Comparison of ENCODE assay signal across 8 cellular contexts in genomic region chr7:1742555-1743303, GRCh38.
DNase-seq lines count a peak whose midpoint lies in the region; ATAC-seq and TF ChIP-seq lines count a peak whose summit lies in the region.

No MANE protein-coding gene starts in this region.

- H3K27me3 Mint-ChIP-seq in H9 (ENCODE audit: low read depth), result peaks cover 7% of the 10 kb centered on the region
- peaks cover under 1 to 12% of the 10 kb centered on the region in 2 donors for H3K27me3 Mint-ChIP-seq in T-cell
- H3K27me3 Mint-ChIP-seq in stimulated activated naive CD8-positive, alpha-beta T cell treated with anti-CD3 and anti-CD28 coated beads, Interleukin-15, Interleukin-2, amounts not matched to agents 100 ng/mL and 50 ng/mL, for 24 hours, result peaks cover 6% of the 10 kb centered on the region

- H2BK15ac ChIP-seq in H9 (ENCODE audit: low read depth, low read length), result no peak overlapping the region

- H3K9ac ChIP-seq in H9 (ENCODE audit: extremely low read depth, insufficient read length, low read length), result no peak overlapping the region

- no peaks in the 10 kb centered on the region for H3K79me2 ChIP-seq in H9 (ENCODE audit: insufficient read depth, low read length)

- H2AK5ac ChIP-seq in H9 (ENCODE audit: insufficient read length, low read length), result no peak overlapping the region

- H3K9me3 Mint-ChIP-seq in H9 (no peaks in the 10 kb centered on the region; a peak in 1 of 5 replicates), T-cell (no peaks in the 10 kb centered on the region)
- H3K9me3 Mint-ChIP-seq in stimulated activated naive CD8-positive, alpha-beta T cell treated with anti-CD3 and anti-CD28 coated beads, Interleukin-15, Interleukin-2, amounts not matched to agents 100 ng/mL and 50 ng/mL, for 24 hours, result no peaks in the 10 kb centered on the region

- H3K4me3 ChIP-seq in BE2C (ENCODE audit: low read depth, low read length), result peak overlapping the region; percentile 54
- H3K4me3 ChIP-seq in fibroblast of pulmonary artery (replicated peaks; ENCODE audit: low read depth, low read length), result no peak overlapping the region
- peak overlapping the region in 2 of 4 donors; percentile 8 to 20 for H3K4me3 ChIP-seq in esophagus muscularis mucosa

- no peak for TF ChIP-seq EP300 in esophagus muscularis mucosa (IDR thresholded peaks at IDR 0.05)

- no peaks in the 10 kb centered on the region for H3K4me1 ChIP-seq in BE2C
- no peaks in the 10 kb centered on the region for H3K4me1 ChIP-seq in H9 (ENCODE audit: insufficient read depth, low read length)
- peaks cover 10 to 18% (median 16%) of the 10 kb centered on the region in 4 donors for H3K4me1 ChIP-seq in esophagus muscularis mucosa

- CTCF ChIA-PET in T-cell (lab: Charles Lee), result no interaction called here

- no peak overlapping the region for H3K4ac ChIP-seq in H9 (ENCODE audit: low read depth, low read length)

- H3K9me3 ChIP-seq in BE2C (no peaks in the 10 kb centered on the region), H9 (ENCODE audit: control insufficient read depth, low read depth, low read length) (no peaks in the 10 kb centered on the region), esophagus muscularis mucosa (no peaks in the 10 kb centered on the region)

- POLR2A ChIA-PET in T-cell (lab: Charles Lee), result no interaction called here

- no peak overlapping the region for H3K27ac ChIP-seq in H9 (ENCODE audit: insufficient read length, low read depth, low read length)
- H3K27ac ChIP-seq in esophagus muscularis mucosa (replicated peaks in 1 of 4), result no peak overlapping the region

- no peaks in the 10 kb centered on the region for H3K36me3 ChIP-seq in BE2C
- peaks cover 0 to 20% (median 0%) of the 10 kb centered on the region in 4 donors for H3K36me3 ChIP-seq in esophagus muscularis mucosa

- H3K4me2 ChIP-seq in H9 (ENCODE audit: insufficient read depth, insufficient read length, low read length), result no peak overlapping the region

- H3K36me3 Mint-ChIP-seq in H9 (ENCODE audit: insufficient read depth in 1 of 3, low read depth in 3 of 3), result no peaks in the 10 kb centered on the region; a peak in 1 of 7 replicates
- H3K36me3 Mint-ChIP-seq in T-cell, result no peaks in the 10 kb centered on the region
- H3K36me3 Mint-ChIP-seq in stimulated activated naive CD8-positive, alpha-beta T cell treated with anti-CD3 and anti-CD28 coated beads, Interleukin-15, Interleukin-2, amounts not matched to agents 100 ng/mL and 50 ng/mL, for 24 hours (ENCODE audit: low read depth), result no peaks in the 10 kb centered on the region

- no peaks in the 10 kb centered on the region for H4K20me1 ChIP-seq in H9 (ENCODE audit: control insufficient read depth, insufficient read depth, insufficient read length)

- H4K5ac ChIP-seq in H9 (ENCODE audit: insufficient read length, low read depth, low read length), result no peak overlapping the region

- peak overlapping the region; percentile 21; the same call in 1 of the 2 replicates for H3K14ac ChIP-seq in H9 (ENCODE audit: insufficient read depth, low read length)

- H2BK12ac ChIP-seq in H9 (ENCODE audit: insufficient read length, low read depth, low read length), result no peak overlapping the region

- no peak overlapping the region for H2AFZ ChIP-seq in H9 (ENCODE audit: low read length)

- no peaks in the 10 kb centered on the region; a peak in 1 of 4 replicates for H3K4me1 Mint-ChIP-seq in H9
- H3K4me1 Mint-ChIP-seq in T-cell, result peaks cover 18 to 34% (median 21%) of the 10 kb centered on the region in 3 donors
- H3K4me1 Mint-ChIP-seq in stimulated activated naive CD8-positive, alpha-beta T cell treated with anti-CD3 and anti-CD28 coated beads, Interleukin-15, Interleukin-2, amounts not matched to agents 100 ng/mL and 50 ng/mL, for 24 hours (ENCODE audit: low read depth), result peaks cover 29% of the 10 kb centered on the region

- H4K91ac ChIP-seq in H9 (ENCODE audit: insufficient read length, low read depth, low read length), result no peak overlapping the region

- no peak overlapping the region for H2BK20ac ChIP-seq in H9 (ENCODE audit: low read depth, low read length, poor library complexity, severe bottlenecking)

- H3K23ac ChIP-seq in H9 (ENCODE audit: insufficient read length, low read depth, low read length), result no peak overlapping the region

- H3K23me2 ChIP-seq in H9 (ENCODE audit: insufficient read length, low read depth, low read length, poor library complexity, severe bottlenecking), result no peaks in the 10 kb centered on the region

- H3K79me1 ChIP-seq in H9 (ENCODE audit: insufficient read depth, low read depth, low read length, poor library complexity, severe bottlenecking), result no peaks in the 10 kb centered on the region

- H3K18ac ChIP-seq in H9 (ENCODE audit: insufficient read length, low read depth, low read length), result no peak overlapping the region

- DNase-seq in BE2C (peak; percentile 70), H9 (no peak), T-cell (peak in 28 of 34 experiments; percentile 13 to 51 (median 35)), fibroblast of pulmonary artery (ENCODE audit: low read depth) (peak; percentile 36), esophagus muscularis mucosa (ENCODE audit: extremely low spot score) (no peak)
- DNase-seq in activated CD4-positive, CD25-positive, alpha-beta regulatory T cell treated with anti-CD3 and anti-CD28 coated beads, Interleukin-2, amount 50 U/mL, for 72 hours, result no peak

- H3K56ac ChIP-seq in H9 (ENCODE audit: insufficient read length, low read depth, low read length), result no peak overlapping the region

- peak in 3 of 4 experiments; percentile 51 to 61 (median 58) for ATAC-seq in T-cell (replicated peaks in 1 of 4)
- ATAC-seq in GM19455 (IDR thresholded peaks at IDR 0.05; ENCODE audit: unreplicated experiment), result no peak

- intact Hi-C loops in esophagus muscularis mucosa (cut with DNase I), result no loop called here

- H3K27ac Mint-ChIP-seq in H9 (peak overlapping the region in 1 of 3 experiments; percentile 48; a peak in 1 of 7 replicates), T-cell (no peak overlapping the region)
- no peak overlapping the region for H3K27ac Mint-ChIP-seq in stimulated activated naive CD8-positive, alpha-beta T cell treated with anti-CD3 and anti-CD28 coated beads, Interleukin-15, Interleukin-2, amounts not matched to agents 100 ng/mL and 50 ng/mL, for 24 hours

- H3K27me3 ChIP-seq in BE2C, result no peaks in the 10 kb centered on the region
- H3K27me3 ChIP-seq in H9 (ENCODE audit: insufficient read depth, low read length), result no peaks in the 10 kb centered on the region
- H3K27me3 ChIP-seq in esophagus muscularis mucosa, result peaks cover 0 to 37% (median 0%) of the 10 kb centered on the region in 4 donors

- TF ChIP-seq POLR2A in esophagus muscularis mucosa (IDR thresholded peaks at IDR 0.05; ENCODE audit: low read depth), result no peak

- no peak overlapping the region for H3K4me3 Mint-ChIP-seq in H9
- peak overlapping the region; percentile 50 to 69 (median 65) for H3K4me3 Mint-ChIP-seq in T-cell
- H3K4me3 Mint-ChIP-seq in stimulated activated naive CD8-positive, alpha-beta T cell treated with anti-CD3 and anti-CD28 coated beads, Interleukin-15, Interleukin-2, amounts not matched to agents 100 ng/mL and 50 ng/mL, for 24 hours, result peak overlapping the region; percentile 70

- no peak overlapping the region for H3T11ph ChIP-seq in H9 (ENCODE audit: low read length)

- no peak overlapping the region for H2BK5ac ChIP-seq in H9 (ENCODE audit: insufficient read length, low read length)

- no peak overlapping the region for H4K8ac ChIP-seq in H9 (replicated peaks; ENCODE audit: insufficient read length, low read depth, low read length)

- TF ChIP-seq CTCF in BE2C (IDR thresholded peaks at IDR 0.05; ENCODE audit: low read depth, low read length), result no peak
- no peak for TF ChIP-seq CTCF in H9 (conservative IDR thresholded peaks at IDR 0.05)
- TF ChIP-seq CTCF in fibroblast of pulmonary artery (IDR thresholded peaks at IDR 0.05; ENCODE audit: low read length, missing control alignments), result no peak
- TF ChIP-seq CTCF in esophagus muscularis mucosa (IDR thresholded peaks at IDR 0.05), result no peak

- no peak overlapping the region for H2BK120ac ChIP-seq in H9 (ENCODE audit: low read depth, low read length, poor library complexity, severe bottlenecking)

- whole genome bisulfite sequencing in H9 (ENCODE audit: extremely low coverage, insufficient read length, low lambda C conversion rate), result no CpG with 5 or more reads among the region's 28 CpGs
- WGBS in esophagus muscularis mucosa, result 37% methylated on average over 21 of the region's 28 CpGs

Comparison
In these comparisons a context has a peak if more than half of its experiments do, and no peak if none do; other contexts are left out.
1. DNase-seq: peak in BE2C (single experiment), T-cell (28 of 34) and fibroblast of pulmonary artery (single experiment); none in H9 (single experiment), esophagus muscularis mucosa (single experiment) and activated CD4-positive, CD25-positive, alpha-beta regulatory T cell treated with anti-CD3 and anti-CD28 coated beads, Interleukin-2, amount 50 U/mL, for 72 hours (single experiment).
2. H3K4me3 Mint-ChIP-seq: peak in T-cell (3 of 3) and stimulated activated naive CD8-positive, alpha-beta T cell treated with anti-CD3 and anti-CD28 coated beads, Interleukin-15, Interleukin-2, amounts not matched to agents 100 ng/mL and 50 ng/mL, for 24 hours (single experiment); none in H9 (0 of 2).